ENCODE assay signal across 27 cellular contexts in genomic region chr19:30278882-30279254, GRCh38.
"Had no signal": no experiment of that assay in that cellular context is flagged by ENCODE, and none has a peak within 500 bp of the region (broad histone marks: within the 10 kb centered on the region; RNA-seq: fewer than 3 reads in every experiment).

No MANE protein-coding gene starts in this region.

- H3K27ac ChIP-seq: colonic mucosa, coronary artery, epithelial cell of prostate, esophagus muscularis mucosa, esophagus squamous epithelium, foreskin keratinocyte, gastrocnemius medialis, gastroesophageal sphincter, heart left ventricle, heart right ventricle, hepatocyte had no signal

- FAIRE-seq: colon, endometrium, endothelial cell of umbilical vein, frontal cortex had no signal

- H3K36me3 ChIP-seq: colonic mucosa, esophagus muscularis mucosa, esophagus squamous epithelium, gastrocnemius medialis, gastroesophageal sphincter, heart left ventricle, heart right ventricle had no signal

- H2AFZ ChIP-seq: hepatocyte had no signal

- H3K4me1 ChIP-seq: colonic mucosa, esophagus muscularis mucosa, foreskin keratinocyte, gastrocnemius medialis, gastroesophageal sphincter had no signal

- H3K79me2 ChIP-seq: hepatocyte had no signal

- H3K27me3 ChIP-seq: colonic mucosa, foreskin keratinocyte, gastrocnemius medialis had no signal

- DNase-seq: colonic mucosa; cortex of kidney; dermis blood vessel endothelial cell; dorsolateral prefrontal cortex; effector CD4-positive, alpha-beta T cell; effector CD8-positive, alpha-beta T cell; effector memory CD4-positive, alpha-beta T cell; effector memory CD8-positive, alpha-beta T cell; endodermal cell; esophagus squamous epithelium; foreskin fibroblast; foreskin keratinocyte; foreskin melanocyte; gastrocnemius medialis; glutamatergic neuron; head of caudate nucleus; heart left ventricle had no signal

- H3K9me3 ChIP-seq: colonic mucosa, esophagus muscularis mucosa, esophagus squamous epithelium, gastrocnemius medialis, gastroesophageal sphincter, heart right ventricle had no signal

- H3K4me3 ChIP-seq: colonic mucosa, coronary artery, dorsolateral prefrontal cortex, esophagus muscularis mucosa, esophagus squamous epithelium, gastrocnemius medialis, gastroesophageal sphincter, heart left ventricle, heart right ventricle, hepatocyte had no signal

- H3K4me2 ChIP-seq: hepatocyte had no signal
